Comparison of ENCODE assay signal across 18 cellular contexts in genomic region chr2:207801259-207801658, GRCh38. TPM values are rescaled to one million over a fixed set of nuclear protein-coding genes. Genes with fewer than 3 reads are reported as not detected.
DNase-seq lines count a peak whose midpoint lies in the region; ATAC-seq and TF ChIP-seq lines count a peak whose summit lies in the region.
"Had no signal": no experiment of that assay in that cellular context is flagged by ENCODE, and none has a peak within 500 bp of the region (broad histone marks: within the 10 kb centered on the region; RNA-seq: fewer than 3 reads in every experiment).

No MANE protein-coding gene starts in this region.

- H3K9me3 Mint-ChIP-seq in GM23338: no peaks in the 10 kb centered on the region; the same call in 2 of the 3 replicates
- H3K9me3 Mint-ChIP-seq: activated CD4-positive, alpha-beta memory T cell treated with anti-CD3 and anti-CD28 coated beads for 36 hours; activated T-helper 1 cell treated with anti-CD3 and anti-CD28 coated beads, Interleukin-12 subunit alpha, Interleukin-12 subunit beta, Interleukin-2, Interleukin-4 antibody, amounts not matched to agents 30 ng/mL and 10 ng/mL and 1 ng/mL, durations not matched to agents 14 hours and 24 hours and 36 hours had no signal

- no peak overlapping the region for H3K4me3 Mint-ChIP-seq in GM23338
- H3K4me3 Mint-ChIP-seq: activated CD4-positive, alpha-beta memory T cell treated with anti-CD3 and anti-CD28 coated beads for 36 hours; activated T-helper 1 cell treated with anti-CD3 and anti-CD28 coated beads, Interleukin-12 subunit alpha, Interleukin-12 subunit beta, Interleukin-2, Interleukin-4 antibody, amounts not matched to agents 30 ng/mL and 10 ng/mL and 1 ng/mL, durations not matched to agents 14 hours and 24 hours and 36 hours had no signal

- no peaks in the 10 kb centered on the region for H4K20me1 ChIP-seq in GM23338 (replicated peaks; ENCODE audit: insufficient read depth)
- no peaks in the 10 kb centered on the region for H4K20me1 ChIP-seq in smooth muscle cell (ENCODE audit: low read depth)

- H3K4me1 ChIP-seq in GM23338 (ENCODE audit: insufficient read depth) (peaks cover 29% of the 10 kb centered on the region), right lobe of liver (peaks cover 0 to 42% (median 19%) of the 10 kb centered on the region in 4 donors), smooth muscle cell (ENCODE audit: low read depth) (peaks cover 18% of the 10 kb centered on the region)

- H3K79me2 ChIP-seq in GM23338 (replicated peaks; ENCODE audit: insufficient read depth): no peaks in the 10 kb centered on the region
- no peaks in the 10 kb centered on the region for H3K79me2 ChIP-seq in smooth muscle cell (ENCODE audit: low read depth)

- peak; percentile 32 for DNase-seq in GM23338 (ENCODE audit: low spot score)
- peak; percentile 60 for DNase-seq in NCI-H1105 treated with DMSO at 0.1 percent for 48 hours (lab: John Stamatoyannopoulos, UW)
- DNase-seq in NCI-H82 treated with DMSO at 0.1 percent for 48 hours (lab: John Stamatoyannopoulos, UW; ENCODE audit: unreplicated experiment): peak; percentile 51
- no peak for DNase-seq in right lobe of liver
- DNase-seq in activated CD8-positive, alpha-beta memory T cell treated with anti-CD3 and anti-CD28 coated beads for 24 hours: no peak
- no peak for DNase-seq in NCI-H2171 treated with DMSO at 0.1 percent for 48 hours (lab: John Stamatoyannopoulos, UW)
- no peak for DNase-seq in smooth muscle cell (lab: John Stamatoyannopoulos, UW; ENCODE audit: unreplicated experiment)
- no peak for DNase-seq in islet precursor cell
- DNase-seq: activated CD4-positive, alpha-beta memory T cell treated with anti-CD3 and anti-CD28 coated beads for 36 hours; Calu3; effector CD8-positive, alpha-beta T cell; left ventricle myocardium superior; Peyer's patch; stimulated activated CD4-positive, alpha-beta T cell treated with anti-CD3 and anti-CD28 coated beads, Interleukin-12 subunit alpha, Interleukin-12 subunit beta, amount 100 ng/mL, for 4 hours; stimulated activated naive CD4-positive, alpha-beta T cell treated with Interleukin-2 at 50 U/mL for 16 hours had no signal

- no peaks in the 10 kb centered on the region for H3K27me3 ChIP-seq in GM23338 (ENCODE audit: insufficient read depth)
- H3K27me3 ChIP-seq in right lobe of liver: no peaks in the 10 kb centered on the region
- H3K27me3 ChIP-seq in smooth muscle cell (ENCODE audit: low read depth): no peaks in the 10 kb centered on the region
- H3K27me3 ChIP-seq: cardiac muscle cell, Peyer's patch had no signal

- H3K27ac Mint-ChIP-seq in GM23338: no peak overlapping the region
- H3K27ac Mint-ChIP-seq: activated CD4-positive, alpha-beta memory T cell treated with anti-CD3 and anti-CD28 coated beads for 36 hours; activated T-helper 1 cell treated with anti-CD3 and anti-CD28 coated beads, Interleukin-12 subunit alpha, Interleukin-12 subunit beta, Interleukin-2, Interleukin-4 antibody, amounts not matched to agents 30 ng/mL and 10 ng/mL and 1 ng/mL, durations not matched to agents 14 hours and 24 hours and 36 hours had no signal

- no peaks in the 10 kb centered on the region for H3K36me3 ChIP-seq in GM23338 (ENCODE audit: insufficient read depth)
- no peaks in the 10 kb centered on the region for H3K36me3 ChIP-seq in right lobe of liver
- no peaks in the 10 kb centered on the region for H3K36me3 ChIP-seq in smooth muscle cell (ENCODE audit: low read depth)
- H3K36me3 ChIP-seq: cardiac muscle cell, Peyer's patch had no signal

- TF ChIP-seq POLR2A in right lobe of liver (IDR thresholded peaks at IDR 0.05): peak; percentile 41

- H3K9me2 ChIP-seq in GM23338 (ENCODE audit: insufficient read depth): peaks cover 3% of the 10 kb centered on the region; the same call in 1 of the 2 replicates

- H3K4me3 ChIP-seq in GM23338 (no peak overlapping the region), right lobe of liver (no peak overlapping the region), smooth muscle cell (no peak overlapping the region)
- H3K4me3 ChIP-seq: cardiac muscle cell, Peyer's patch had no signal

- TF ChIP-seq CTCF in GM23338 (conservative IDR thresholded peaks at IDR 0.05; ENCODE audit: low read depth in 2 of 2) (no peak), right lobe of liver (IDR thresholded peaks at IDR 0.05) (no peak), smooth muscle cell (IDR thresholded peaks at IDR 0.05; ENCODE audit: borderline replicate concordance, insufficient read depth, poor library complexity, severe bottlenecking) (no peak)

- H3F3A ChIP-seq in GM23338 (replicated peaks; ENCODE audit: low read depth) (0 out of 2 replicates have a peak, but pooled peaks cover 3% of the 10 kb centered on the region), smooth muscle cell (ENCODE audit: low read depth) (no peaks in the 10 kb centered on the region)

- ATAC-seq in GM23338 (peak; percentile 17; the same call in 2 of the 3 replicates), right lobe of liver (peak; percentile 34 to 50 (median 46))
- ATAC-seq: left ventricle myocardium superior had no signal

- H3K27me3 Mint-ChIP-seq in GM23338 (ENCODE audit: insufficient read depth, low read depth, poor library complexity): peaks cover 8% of the 10 kb centered on the region

- H3K9ac ChIP-seq in smooth muscle cell (ENCODE audit: low read depth): no peak overlapping the region

- H3K4me2 ChIP-seq in GM23338: peak overlapping the region; percentile 46; the same call in 1 of the 2 replicates
- no peak overlapping the region for H3K4me2 ChIP-seq in smooth muscle cell

- intact Hi-C loops in right lobe of liver (cut with DNase I): no loop called here

- H2AFZ ChIP-seq in GM23338 (peak overlapping the region; percentile 87; the same call in 1 of the 2 replicates), smooth muscle cell (ENCODE audit: low read depth) (no peak overlapping the region)

- H3K27ac ChIP-seq in GM23338 (ENCODE audit: low read depth) (peak overlapping the region; percentile 83), right lobe of liver (peak overlapping the region in 2 of 3 donors; percentile 67 to 80), smooth muscle cell (ENCODE audit: low read depth) (no peak overlapping the region)
- H3K27ac ChIP-seq: cardiac muscle cell, HL-60, Peyer's patch had no signal

- H3K4me1 Mint-ChIP-seq in GM23338: peaks cover 24% of the 10 kb centered on the region

- H3K36me3 Mint-ChIP-seq in GM23338 (ENCODE audit: low read depth): no peaks in the 10 kb centered on the region
- H3K36me3 Mint-ChIP-seq: activated CD4-positive, alpha-beta memory T cell treated with anti-CD3 and anti-CD28 coated beads for 36 hours had no signal

- 13% methylated on average over 3 of the region's 3 CpGs for WGBS in right lobe of liver (ENCODE audit: insufficient coverage, low coverage, low lambda C conversion rate, missing lambda C conversion rate)
- WGBS in smooth muscle cell (ENCODE audit: low lambda C conversion rate): 20% methylated on average over 3 of the region's 3 CpGs

- H3K9me3 ChIP-seq in right lobe of liver (no peaks in the 10 kb centered on the region), smooth muscle cell (replicated peaks; ENCODE audit: low read depth) (no peaks in the 10 kb centered on the region)
- H3K9me3 ChIP-seq: Peyer's patch had no signal

TF ChIP-seq in GM23338, 12 proteins besides CTCF, POLR2A, EP300 and RAD21 (continues in another document):
- TF ChIP-seq ZNF114 (CRISPR knock-in tag; IDR thresholded peaks at IDR 0.05) (no peak), POLR2AphosphoS5 (IDR thresholded peaks at IDR 0.05; ENCODE audit: low read depth) (no peak), EZH2phosphoT487 (IDR thresholded peaks at IDR 0.05; ENCODE audit: unreplicated experiment) (no peak), CREB1 (CRISPR knock-in tag; IDR thresholded peaks at IDR 0.05; ENCODE audit: low read depth) (no peak), ZNF331 (CRISPR knock-in tag; IDR thresholded peaks at IDR 0.05; ENCODE audit: low read depth) (no peak), EZH2 (IDR thresholded peaks at IDR 0.05; ENCODE audit: low read depth, unreplicated experiment) (no peak), ETS1 (IDR thresholded peaks at IDR 0.05) (no peak), NANOG (IDR thresholded peaks at IDR 0.05; ENCODE audit: borderline replicate concordance) (no peak), JUNB (IDR thresholded peaks at IDR 0.05; ENCODE audit: unreplicated experiment) (no peak)

RNA-seq across cellular contexts. Expression of gene FZD5, which starts 31.6 kb away (rescaled TPM):
- 80.5 and 94.8 TPM in 2 replicates for total RNA-seq in GM23338 (2014; rRNA removed; shearing (Covaris generic))
- 28.1 and 32.3 TPM in 2 replicates for polyA plus RNA-seq in GM23338 (2016; fragmentation: Nextera tagmentation; extraction: Ambion mirVana)
- total RNA-seq in right lobe of liver: 10 to 100 TPM; 18.5 to 37.4 (median 29.3) TPM
- 0.67 and 1.4 TPM in 2 replicates for total RNA-seq in smooth muscle cell
- polyA plus RNA-seq in smooth muscle cell: 0.09 and 0.60 TPM in 2 replicates

Comparison
In these comparisons a context has a peak if more than half of its experiments do, and no peak if none do; other contexts are left out.
1. DNase-seq: peak in GM23338 (single experiment), NCI-H1105 treated with DMSO at 0.1 percent for 48 hours (single experiment) and NCI-H82 treated with DMSO at 0.1 percent for 48 hours (single experiment); none in right lobe of liver (0 of 3), activated CD8-positive, alpha-beta memory T cell treated with anti-CD3 and anti-CD28 coated beads for 24 hours (single experiment), NCI-H2171 treated with DMSO at 0.1 percent for 48 hours (single experiment), smooth muscle cell (single experiment) and islet precursor cell (single experiment).